Comparison of ENCODE assay signal across 10 cellular contexts in genomic region chr13:44307255-44307654, GRCh38.
DNase-seq lines count a peak whose midpoint lies in the region; ATAC-seq and TF ChIP-seq lines count a peak whose summit lies in the region.
"Had no signal": no experiment of that assay in that cellular context is flagged by ENCODE, and none has a peak within 500 bp of the region (broad histone marks: within the 10 kb centered on the region; RNA-seq: fewer than 3 reads in every experiment).

No MANE protein-coding gene starts in this region.

- H3K9me2 ChIP-seq in PC-9 (ENCODE audit: insufficient read depth): no peaks in the 10 kb centered on the region

- H3K9ac ChIP-seq in parathyroid adenoma: no peak overlapping the region

- peak overlapping the region; percentile 88 for H3K4me2 ChIP-seq in PC-9
- H3K4me2 ChIP-seq in parathyroid adenoma (ENCODE audit: low read length): no peak overlapping the region

- no peak overlapping the region for H3K4me3 ChIP-seq in PC-9
- H3K4me3 ChIP-seq in esophagus muscularis mucosa: no peak overlapping the region
- H3K4me3 ChIP-seq in parathyroid adenoma (ENCODE audit: low read depth, low read length): no peak overlapping the region
- H3K4me3 ChIP-seq: BLaER1 treated with 17β-estradiol and CSF1 and Interleukin-3, amounts not matched to agents 10 nM and 100 nM; thyroid gland had no signal

- H3K4me1 ChIP-seq in PC-9 (replicated peaks; ENCODE audit: insufficient read depth): peaks cover 77% of the 10 kb centered on the region
- peaks cover 73 to 100% (median 92%) of the 10 kb centered on the region in 4 donors for H3K4me1 ChIP-seq in esophagus muscularis mucosa
- H3K4me1 ChIP-seq in parathyroid adenoma: no peaks in the 10 kb centered on the region

- H3K36me3 Mint-ChIP-seq in stimulated activated naive B cell treated with anti-CD40 and anti-IgM and Interleukin-4, amounts not matched to agents 10 μg/mL and 1 μg/mL and 100 μg/mL, for 72 hours: no peaks in the 10 kb centered on the region

- H3K27me3 ChIP-seq in PC-9 (ENCODE audit: insufficient read depth, low read depth) (no peaks in the 10 kb centered on the region), esophagus muscularis mucosa (no peaks in the 10 kb centered on the region), parathyroid adenoma (ENCODE audit: control insufficient read depth, insufficient read depth, low read length) (no peaks in the 10 kb centered on the region)
- H3K27me3 ChIP-seq: thyroid gland had no signal

- H3K4me1 Mint-ChIP-seq in stimulated activated naive B cell treated with anti-CD40 and anti-IgM and Interleukin-4, amounts not matched to agents 10 μg/mL and 1 μg/mL and 100 μg/mL, for 72 hours: peaks cover 0 to 1% of the 10 kb centered on the region in 2 donors

- peaks cover 43% of the 10 kb centered on the region for H3F3A ChIP-seq in PC-9 (ENCODE audit: insufficient read depth, low read depth)

- H3K36me3 ChIP-seq in PC-9 (ENCODE audit: low read depth) (no peaks in the 10 kb centered on the region), esophagus muscularis mucosa (no peaks in the 10 kb centered on the region), parathyroid adenoma (ENCODE audit: control insufficient read depth, insufficient read depth, low read length) (no peaks in the 10 kb centered on the region)
- H3K36me3 ChIP-seq: BLaER1 treated with 17β-estradiol and CSF1 and Interleukin-3, amounts not matched to agents 10 nM and 100 nM; thyroid gland had no signal

- H3K4me3 Mint-ChIP-seq in stimulated activated naive B cell treated with anti-CD40 and anti-IgM and Interleukin-4, amounts not matched to agents 10 μg/mL and 1 μg/mL and 100 μg/mL, for 72 hours: no peak overlapping the region

- DNase-seq in COLO829 (ENCODE audit: low spot score): peak; percentile 12
- no peak for DNase-seq in PC-9
- DNase-seq in esophagus muscularis mucosa (ENCODE audit: extremely low spot score): no peak
- no peak for DNase-seq in DMS79 (lab: John Stamatoyannopoulos, UW)
- DNase-seq in stimulated activated naive B cell treated with anti-CD40 and anti-IgM and Interleukin-4, amounts not matched to agents 10 μg/mL and 1 μg/mL and 100 μg/mL, for 72 hours: no peak
- DNase-seq: thyroid gland had no signal

- POLR2A ChIA-PET in PC-9 (lab: Charles Lee; ENCODE audit: unreplicated experiment): interaction anchor here (0.6 to 0.8 kb wide), 3 partner anchors 30 to 129 kb away, joined by 4 to 13 read pairs (median 9); no protein-coding TSS in a partner anchor

- H2AFZ ChIP-seq in PC-9 (no peak overlapping the region), parathyroid adenoma (no peak overlapping the region)

- H3K9me3 ChIP-seq in PC-9 (ENCODE audit: insufficient read depth, low read depth): no peaks in the 10 kb centered on the region
- H3K9me3 ChIP-seq in esophagus muscularis mucosa: no peaks in the 10 kb centered on the region
- H3K9me3 ChIP-seq in parathyroid adenoma (ENCODE audit: control insufficient read depth, low read length): no peaks in the 10 kb centered on the region
- H3K9me3 ChIP-seq: BLaER1 treated with 17β-estradiol and CSF1 and Interleukin-3, amounts not matched to agents 10 nM and 100 nM; thyroid gland had no signal

- H3K27ac Mint-ChIP-seq in stimulated activated naive B cell treated with anti-CD40 and anti-IgM and Interleukin-4, amounts not matched to agents 10 μg/mL and 1 μg/mL and 100 μg/mL, for 72 hours: no peak overlapping the region

- H4K20me1 ChIP-seq in PC-9 (ENCODE audit: insufficient read depth): no peaks in the 10 kb centered on the region
- H4K20me1 ChIP-seq: BLaER1 treated with 17β-estradiol and CSF1 and Interleukin-3, amounts not matched to agents 10 nM and 100 nM had no signal

- H3K27me3 Mint-ChIP-seq in stimulated activated naive B cell treated with anti-CD40 and anti-IgM and Interleukin-4, amounts not matched to agents 10 μg/mL and 1 μg/mL and 100 μg/mL, for 72 hours: peaks cover 10 to 14% of the 10 kb centered on the region in 2 donors

- intact Hi-C loops in PC-9 (cut with micrococcal nuclease; ENCODE audit: unreplicated experiment) (loop anchor here (2.0 to 5.0 kb wide), 2 partner anchors 35 to 70 kb away; no protein-coding TSS in a partner anchor), esophagus muscularis mucosa (cut with DNase I) (no loop called here)

- H3K27ac ChIP-seq in PC-9 (peak overlapping the region; percentile 100), esophagus muscularis mucosa (replicated peaks in 1 of 4) (peak overlapping the region; percentile 86 to 92 (median 88)), parathyroid adenoma (peak overlapping the region; percentile 87)
- H3K27ac ChIP-seq: BLaER1 treated with 17β-estradiol and CSF1 and Interleukin-3, amounts not matched to agents 10 nM and 100 nM had no signal

- no peak for TF ChIP-seq CTCF in PC-9 (conservative IDR thresholded peaks at IDR 0.05)
- TF ChIP-seq CTCF in esophagus muscularis mucosa (IDR thresholded peaks at IDR 0.05): no peak
- TF ChIP-seq CTCF in parathyroid adenoma (IDR thresholded peaks at IDR 0.05): no peak

- ATAC-seq in stimulated activated naive B cell treated with anti-CD40 and anti-IgM and Interleukin-4, amounts not matched to agents 10 μg/mL and 1 μg/mL and 100 μg/mL, for 72 hours (replicated peaks): no peak
- ATAC-seq in GM18519 (IDR thresholded peaks at IDR 0.05; ENCODE audit: low FRiP score, unreplicated experiment) (no peak), GM19455 (IDR thresholded peaks at IDR 0.05; ENCODE audit: unreplicated experiment) (no peak)

- H3K9me3 Mint-ChIP-seq in stimulated activated naive B cell treated with anti-CD40 and anti-IgM and Interleukin-4, amounts not matched to agents 10 μg/mL and 1 μg/mL and 100 μg/mL, for 72 hours: no peaks in the 10 kb centered on the region

- TF ChIP-seq POLR2A in esophagus muscularis mucosa (IDR thresholded peaks at IDR 0.05; ENCODE audit: low read depth): no peak

- H3K79me2 ChIP-seq in PC-9 (ENCODE audit: low read depth) (no peaks in the 10 kb centered on the region), parathyroid adenoma (no peaks in the 10 kb centered on the region)

- no TSS peak for BruUV-seq in PC-9 (replicated peaks; lab: Mats Ljungman, UMichigan)

- TF ChIP-seq EP300 in esophagus muscularis mucosa (IDR thresholded peaks at IDR 0.05): no peak

- CTCF ChIA-PET in PC-9 (lab: Charles Lee): interaction anchor here (0.6 kb wide), 2 partner anchors 152 to 174 kb away, joined by 3 to 4 read pairs; no protein-coding TSS in a partner anchor

- WGBS in esophagus muscularis mucosa: 67% methylated on average over 4 of the region's 4 CpGs
